Comparison of ENCODE assay signal across 8 cellular contexts in genomic region chr19:13764101-13764807, GRCh38. TPM values are rescaled to one million over a fixed set of nuclear protein-coding genes. Genes with fewer than 3 reads are reported as not detected.
DNase-seq lines count a peak whose midpoint lies in the region; ATAC-seq, FAIRE-seq and TF ChIP-seq lines count a peak whose summit lies in the region.

Gene MRI1, plus strand, starts transcription at chr19:13764522. Its CDS starts 67 bp downstream, at chr19:13764589.

- 1 to 29% (median 2%) methylated on average over 34 to 67 of the region's 67 CpGs for WGBS in small intestine, 3 donors

- peak within 1 kb of the TSS; percentile 82 to 93 for H3K4me3 ChIP-seq in small intestine (ENCODE audit: low read depth in 1 of 2, low read length in 2 of 2)

- H3K36me3 ChIP-seq in small intestine (ENCODE audit: control insufficient read depth in 2 of 2, insufficient read depth in 2 of 2, low read length in 2 of 2): peaks cover 4% of the 10 kb centered on the region in 2 donors

- H3K27me3 ChIP-seq in small intestine (ENCODE audit: control insufficient read depth in 2 of 2, insufficient read depth in 2 of 2, low read length in 2 of 2): no peaks in the 10 kb centered on the region

- H3K9me3 Mint-ChIP-seq in WTC11: no peaks in the 10 kb centered on the region
- no peaks in the 10 kb centered on the region for H3K9me3 Mint-ChIP-seq in immature natural killer cell

- H3K27me3 Mint-ChIP-seq in WTC11 (ENCODE audit: low read depth): peaks cover 4% of the 10 kb centered on the region; the same call in 1 of the 2 replicates
- H3K27me3 Mint-ChIP-seq in immature natural killer cell (ENCODE audit: low read depth in 3 of 3): no peaks in the 10 kb centered on the region

- H3K4me1 Mint-ChIP-seq in WTC11: peaks cover 7% of the 10 kb centered on the region
- H3K4me1 Mint-ChIP-seq in immature natural killer cell: peaks cover 16 to 17% of the 10 kb centered on the region in 2 donors

- peak within 1 kb of the TSS; percentile 17; the same call in 1 of the 2 replicates for H3K27ac Mint-ChIP-seq in WTC11
- peak within 1 kb of the TSS in 5 of 6 donors; percentile 62 to 91 (median 77) for H3K27ac Mint-ChIP-seq in immature natural killer cell

- H3K27ac ChIP-seq in caudate nucleus (ENCODE audit: low read depth, low read length) (peak within 1 kb of the TSS; percentile 67), small intestine (ENCODE audit: low read depth in 1 of 2, low read length in 1 of 2) (peak within 1 kb of the TSS; percentile 65 to 73)

- H3K4me3 Mint-ChIP-seq in WTC11 (peak within 1 kb of the TSS; percentile 77), immature natural killer cell (peak within 1 kb of the TSS; percentile 85 to 88 (median 87))

- no peak for FAIRE-seq in small intestine (lab: Jason Lieb, UNC)

- POLR2A ChIA-PET in WTC11 (lab: Charles Lee): interaction anchor here (0.7 to 2.1 kb wide), 2 partner anchors 10 to 17 kb away, joined by 3 to 6 read pairs; partner anchors contain the start of gene C19orf53

- no peaks in the 10 kb centered on the region for H3K9me3 ChIP-seq in small intestine (ENCODE audit: control insufficient read depth, low read depth)

- ATAC-seq in GM21723 (IDR thresholded peaks at IDR 0.05; ENCODE audit: unreplicated experiment) (peak; percentile 69), WTC11 (peak; percentile 68), HG03439 (IDR thresholded peaks at IDR 0.05; ENCODE audit: unreplicated experiment) (no peak)

- H3K36me3 Mint-ChIP-seq in WTC11 (peaks cover 16% of the 10 kb centered on the region), immature natural killer cell (peaks cover 4 to 8% (median 7%) of the 10 kb centered on the region in 3 donors)

- DNase-seq in C1 segment of cervical spinal cord (lab: John Stamatoyannopoulos, UW) (peak; percentile 7 to 79 (median 40)), NCI-H2107 treated with DMSO at 0.1 percent for 48 hours (lab: John Stamatoyannopoulos, UW; ENCODE audit: unreplicated experiment) (peak; percentile 12), WTC11 (ENCODE audit: low spot score) (peak; percentile 62), caudate nucleus (lab: John Stamatoyannopoulos, UW) (peak in 60 of 61 donors; percentile 18 to 88 (median 70)), immature natural killer cell (peak; percentile 54 to 61 (median 61)), small intestine (peak; percentile 61)

- CTCF ChIA-PET in WTC11 (lab: Charles Lee): interaction anchor here (0.8 to 2.1 kb wide), 8 partner anchors 11 to 284 kb away, joined by 3 to 8 read pairs (median 4); partner anchors contain the start of gene C19orf53

- no peak for TF ChIP-seq CTCF in WTC11 (IDR thresholded peaks at IDR 0.05)

- H3K4me1 ChIP-seq in small intestine (ENCODE audit: control insufficient read depth in 2 of 2, insufficient read depth in 1 of 2, low read depth in 1 of 2, low read length in 1 of 2): no peaks in the 10 kb centered on the region

TF ChIP-seq in WTC11, 78 proteins besides CTCF, POLR2A, EP300 and RAD21:
- TF ChIP-seq ELF4 (CRISPR knock-in tag; IDR thresholded peaks at IDR 0.05; ENCODE audit: low read depth): no peak
- TF ChIP-seq CDX4 (CRISPR knock-in tag; IDR thresholded peaks at IDR 0.05; ENCODE audit: borderline replicate concordance): no peak
- 0 out of 2 replicates have a peak, but pooled peaks have one; percentile 19 for TF ChIP-seq MAX (CRISPR knock-in tag; IDR thresholded peaks at IDR 0.05)

RNA-seq across cellular contexts. Expression of gene MRI1, which starts in this region (rescaled TPM):
- total RNA-seq in WTC11 (2021): 27.9 to 29.9 TPM (median 28.1 TPM) in 3 replicates
- 10 to 100 TPM in 1 of 3 donors, 1 to 10 TPM in 1, not detected in 1; 6.5 to 16.9 TPM for polyA plus RNA-seq in immature natural killer cell
- 10 to 100 TPM; 12.3 to 19.0 (median 12.7) TPM for polyA plus RNA-seq in small intestine

Comparison
In these comparisons a context has a peak if more than half of its experiments do, and no peak if none do; other contexts are left out.
1. DNase-seq: peak in every context shown above with its lines; median percentile 70 in caudate nucleus; 62 in WTC11; 61 in immature natural killer cell; 61 in small intestine; 40 in C1 segment of cervical spinal cord; 12 in NCI-H2107 treated with DMSO at 0.1 percent for 48 hours.